ENCODE assay signal across 2 cellular contexts in the genomic region with DNA sequence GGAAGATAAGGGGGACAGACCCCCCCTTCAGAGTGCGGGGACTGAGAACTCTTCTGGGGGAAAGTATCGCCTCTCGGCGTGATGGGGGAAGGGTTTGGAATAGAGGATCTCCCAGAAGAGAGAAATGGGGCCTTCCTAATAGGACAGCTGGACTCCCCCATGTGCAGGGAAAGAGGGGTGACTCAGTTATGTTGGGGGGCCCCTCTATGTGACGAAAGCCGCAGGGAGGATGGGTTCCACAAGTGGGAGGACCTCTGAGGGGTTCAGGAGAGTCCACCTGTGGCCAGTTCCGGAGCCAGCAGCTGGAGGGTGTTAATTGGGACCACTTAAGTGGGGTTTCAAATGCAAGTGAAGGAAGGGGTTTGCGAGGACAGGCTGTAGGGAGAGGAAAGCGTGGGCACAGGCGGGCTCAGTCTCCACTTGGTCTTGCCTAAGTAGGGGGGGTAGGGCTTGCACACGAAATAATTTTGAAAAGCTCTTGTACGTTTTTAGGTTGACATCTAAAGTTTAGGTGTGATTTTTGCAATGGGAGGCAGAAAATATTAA.
TF ChIP-seq lines count a peak whose summit lies in the region.

No MANE protein-coding gene starts in this region.

TF ChIP-seq in SK-N-SH, 30 proteins besides CTCF, POLR2A, EP300 and RAD21 (continued from another document):
- TF ChIP-seq FOXJ3 (CRISPR knock-in tag; IDR thresholded peaks at IDR 0.05) (no peak), IRF3 (IDR thresholded peaks at IDR 0.05; ENCODE audit: low read depth, low read length) (no peak)
- TF ChIP-seq, protein P1, sequence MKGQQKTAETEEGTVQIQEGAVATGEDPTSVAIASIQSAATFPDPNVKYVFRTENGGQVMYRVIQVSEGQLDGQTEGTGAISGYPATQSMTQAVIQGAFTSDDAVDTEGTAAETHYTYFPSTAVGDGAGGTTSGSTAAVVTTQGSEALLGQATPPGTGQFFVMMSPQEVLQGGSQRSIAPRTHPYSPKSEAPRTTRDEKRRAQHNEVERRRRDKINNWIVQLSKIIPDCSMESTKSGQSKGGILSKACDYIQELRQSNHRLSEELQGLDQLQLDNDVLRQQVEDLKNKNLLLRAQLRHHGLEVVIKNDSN (IDR thresholded peaks at IDR 0.05; ENCODE audit: borderline replicate concordance, low read depth), result no peak
- TF ChIP-seq, protein P2, sequence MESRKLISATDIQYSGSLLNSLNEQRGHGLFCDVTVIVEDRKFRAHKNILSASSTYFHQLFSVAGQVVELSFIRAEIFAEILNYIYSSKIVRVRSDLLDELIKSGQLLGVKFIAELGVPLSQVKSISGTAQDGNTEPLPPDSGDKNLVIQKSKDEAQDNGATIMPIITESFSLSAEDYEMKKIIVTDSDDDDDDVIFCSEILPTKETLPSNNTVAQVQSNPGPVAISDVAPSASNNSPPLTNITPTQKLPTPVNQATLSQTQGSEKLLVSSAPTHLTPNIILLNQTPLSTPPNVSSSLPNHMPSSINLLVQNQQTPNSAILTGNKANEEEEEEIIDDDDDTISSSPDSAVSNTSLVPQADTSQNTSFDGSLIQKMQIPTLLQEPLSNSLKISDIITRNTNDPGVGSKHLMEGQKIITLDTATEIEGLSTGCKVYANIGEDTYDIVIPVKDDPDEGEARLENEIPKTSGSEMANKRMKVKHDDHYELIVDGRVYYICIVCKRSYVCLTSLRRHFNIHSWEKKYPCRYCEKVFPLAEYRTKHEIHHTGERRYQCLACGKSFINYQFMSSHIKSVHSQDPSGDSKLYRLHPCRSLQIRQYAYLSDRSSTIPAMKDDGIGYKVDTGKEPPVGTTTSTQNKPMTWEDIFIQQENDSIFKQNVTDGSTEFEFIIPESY (IDR thresholded peaks at IDR 0.05; ENCODE audit: borderline replicate concordance, low read depth), result peak; percentile 76

TF ChIP-seq in SK-N-SH treated with all-trans-retinoic acid at 6 μM for 48 hours, 23 proteins besides CTCF, POLR2A, EP300 and RAD21 (continued from another document):
- no peak for TF ChIP-seq POU6F1 (CRISPR knock-in tag; IDR thresholded peaks at IDR 0.05; ENCODE audit: borderline replicate concordance, low read depth)
- no peak for TF ChIP-seq ZC3H10 (CRISPR knock-in tag; IDR thresholded peaks at IDR 0.05)
- TF ChIP-seq CSDC2 (CRISPR knock-in tag; IDR thresholded peaks at IDR 0.05), result no peak
- no peak for TF ChIP-seq OSR1 (CRISPR knock-in tag; IDR thresholded peaks at IDR 0.05)
- TF ChIP-seq CSRNP3 (CRISPR knock-in tag; IDR thresholded peaks at IDR 0.05), result no peak
- TF ChIP-seq ESRRG (CRISPR knock-in tag; IDR thresholded peaks at IDR 0.05), result no peak
- TF ChIP-seq, protein P3, sequence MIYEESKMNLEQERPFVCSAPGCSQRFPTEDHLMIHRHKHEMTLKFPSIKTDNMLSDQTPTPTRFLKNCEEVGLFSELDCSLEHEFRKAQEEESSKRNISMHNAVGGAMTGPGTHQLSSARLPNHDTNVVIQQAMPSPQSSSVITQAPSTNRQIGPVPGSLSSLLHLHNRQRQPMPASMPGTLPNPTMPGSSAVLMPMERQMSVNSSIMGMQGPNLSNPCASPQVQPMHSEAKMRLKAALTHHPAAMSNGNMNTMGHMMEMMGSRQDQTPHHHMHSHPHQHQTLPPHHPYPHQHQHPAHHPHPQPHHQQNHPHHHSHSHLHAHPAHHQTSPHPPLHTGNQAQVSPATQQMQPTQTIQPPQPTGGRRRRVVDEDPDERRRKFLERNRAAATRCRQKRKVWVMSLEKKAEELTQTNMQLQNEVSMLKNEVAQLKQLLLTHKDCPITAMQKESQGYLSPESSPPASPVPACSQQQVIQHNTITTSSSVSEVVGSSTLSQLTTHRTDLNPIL (CRISPR knock-in tag; IDR thresholded peaks at IDR 0.05; ENCODE audit: low read depth), result no peak
- TF ChIP-seq ISL1 (CRISPR knock-in tag; IDR thresholded peaks at IDR 0.05), result no peak
- no peak for TF ChIP-seq ZNF565 (CRISPR knock-in tag; conservative IDR thresholded peaks at IDR 0.05; ENCODE audit: low read depth)
- TF ChIP-seq ZNF8 (CRISPR knock-in tag; IDR thresholded peaks at IDR 0.05), result no peak
